ENCODE assay signal across 24 cellular contexts in genomic region chr6:133290926-133291325, GRCh38. TPM values are rescaled to one million over a fixed set of nuclear protein-coding genes. Genes with fewer than 3 reads are reported as not detected.
DNase-seq lines count a peak whose midpoint lies in the region; ATAC-seq and TF ChIP-seq lines count a peak whose summit lies in the region.
"Had no signal": no experiment of that assay in that cellular context is flagged by ENCODE, and none has a peak within 500 bp of the region (broad histone marks: within the 10 kb centered on the region; RNA-seq: fewer than 3 reads in every experiment).

No MANE protein-coding gene starts in this region.

- no peaks in the 10 kb centered on the region for H3K36me3 ChIP-seq in adipocyte (ENCODE audit: control insufficient read depth, insufficient read depth, low read length, severe bottlenecking)
- no peaks in the 10 kb centered on the region for H3K36me3 ChIP-seq in gastrocnemius medialis
- H3K36me3 ChIP-seq: MG63, Peyer's patch had no signal

- H3K9me3 ChIP-seq in adipocyte (ENCODE audit: control insufficient read depth, low read length) (no peaks in the 10 kb centered on the region), gastrocnemius medialis (no peaks in the 10 kb centered on the region)
- H3K9me3 ChIP-seq: MG63, Peyer's patch had no signal

- H3K4me1 ChIP-seq in adipocyte (ENCODE audit: control insufficient read depth, insufficient read depth, low read length) (peaks cover 25% of the 10 kb centered on the region), gastrocnemius medialis (peaks cover 65 to 67% of the 10 kb centered on the region in 2 donors)
- H3K4me1 ChIP-seq: Peyer's patch had no signal

- no peak overlapping the region for H3K27ac Mint-ChIP-seq in type B pancreatic cell

- no peak for TF ChIP-seq POLR2A in gastrocnemius medialis (IDR thresholded peaks at IDR 0.05)

- no peak overlapping the region for H3K4me3 ChIP-seq in adipocyte (ENCODE audit: low read length)
- peak overlapping the region in 1 of 4 donors; percentile 5 for H3K4me3 ChIP-seq in gastrocnemius medialis
- H3K4me3 ChIP-seq: MG63, Peyer's patch, SK-N-MC had no signal

- intact Hi-C loops in gastrocnemius medialis (cut with DNase I; ENCODE audit: low total_unique reads), result no loop called here

- DNase-seq in NCI-H1105 treated with DMSO at 0.1 percent for 48 hours (lab: John Stamatoyannopoulos, UW), result peak; percentile 23
- DNase-seq in NCI-H1105 (lab: John Stamatoyannopoulos, UW), result no peak
- DNase-seq in adipocyte (ENCODE audit: low read depth), result peak; percentile 21
- DNase-seq in gastrocnemius medialis, result no peak
- DNase-seq in type B pancreatic cell (ENCODE audit: extremely low spot score, unreplicated experiment), result no peak
- DNase-seq: 8988T, DMS53, KG1, MG63, NCI-H1417, NCI-H1694, NCI-H2029 treated with DMSO at 0.1 percent for 48 hours, NCI-H2227 treated with DMSO at 0.1 percent for 48 hours, NCI-H526 treated with DMSO at 0.1 percent for 48 hours, OCI-M1, Peyer's patch, SIG-M5, SW 1271 had no signal

- H3K27me3 ChIP-seq in adipocyte (replicated peaks; ENCODE audit: control insufficient read depth, insufficient read depth, low read length) (peaks cover 1% of the 10 kb centered on the region), gastrocnemius medialis (no peaks in the 10 kb centered on the region)
- H3K27me3 ChIP-seq: MG63, Peyer's patch had no signal

- H3K27me3 Mint-ChIP-seq in type B pancreatic cell, result no peaks in the 10 kb centered on the region

- ATAC-seq in gastrocnemius medialis, result peak; percentile 64 to 71
- ATAC-seq in esophagus mucosa, result no peak
- ATAC-seq: HCT116 had no signal

- in situ Hi-C loops in gastrocnemius medialis (cut with MboI; ENCODE audit: low sequenced_read_pairs in 4 of 4), result no loop called here

- 0 out of 2 replicates have a peak, but pooled peaks have one; percentile 50 for TF ChIP-seq EP300 in Ishikawa (IDR thresholded peaks at IDR 0.05; ENCODE audit: borderline replicate concordance)

- H3K27ac ChIP-seq in gastrocnemius medialis, result peak overlapping the region in 3 of 4 donors; percentile 22 to 71 (median 67)
- H3K27ac ChIP-seq: Peyer's patch, SK-N-MC had no signal

- peaks cover 21% of the 10 kb centered on the region for H3K4me1 Mint-ChIP-seq in type B pancreatic cell (ENCODE audit: unreplicated experiment)

- no peak overlapping the region for H3K4me3 Mint-ChIP-seq in type B pancreatic cell

- TF ChIP-seq CTCF in gastrocnemius medialis (IDR thresholded peaks at IDR 0.05 in 4 of 5, conservative IDR thresholded peaks at IDR 0.05 in 1 of 5), result no peak
- no peak for TF ChIP-seq CTCF in type B pancreatic cell (conservative IDR thresholded peaks at IDR 0.05)

- no peak for TF ChIP-seq RAD21 in Ishikawa (IDR thresholded peaks at IDR 0.05; ENCODE audit: low read depth)

- no peak overlapping the region for H3K9ac ChIP-seq in adipocyte (ENCODE audit: low read length)

- H3K9me3 Mint-ChIP-seq in type B pancreatic cell, result peaks cover 11% of the 10 kb centered on the region

- H3K36me3 Mint-ChIP-seq in type B pancreatic cell, result peaks cover 5% of the 10 kb centered on the region

TF ChIP-seq in Ishikawa, 13 proteins besides CTCF, POLR2A, EP300 and RAD21:
- TF ChIP-seq ZBTB7A (IDR thresholded peaks at IDR 0.05; ENCODE audit: low read depth), result no peak
- TF ChIP-seq CEBPB (IDR thresholded peaks at IDR 0.05), result peak; percentile 3; the same call in 1 of the 2 replicates

RNA-seq across cellular contexts. Expression of gene EYA4, which starts 49.8 kb away (rescaled TPM):
- total RNA-seq in gastrocnemius medialis, result 100 to 1,000 TPM in 1 of 4 donors, 10 to 100 TPM in 3; 33.7 to 110 (median 62.1) TPM
- total RNA-seq in esophagus mucosa, result 0.20 TPM
- 2.3 and 29.7 TPM in 2 replicates for total RNA-seq in type B pancreatic cell (ENCODE audit: low replicate concordance)
- total RNA-seq: G401, HT-29 had no signal

Comparison
In these comparisons a context has a peak if more than half of its experiments do, and no peak if none do; other contexts are left out.
1. DNase-seq: peak in NCI-H1105 treated with DMSO at 0.1 percent for 48 hours (single experiment) and adipocyte (single experiment); none in NCI-H1105 (single experiment), gastrocnemius medialis (0 of 2) and type B pancreatic cell (single experiment).